ENCODE assay signal across 24 cellular contexts in the genomic region with DNA sequence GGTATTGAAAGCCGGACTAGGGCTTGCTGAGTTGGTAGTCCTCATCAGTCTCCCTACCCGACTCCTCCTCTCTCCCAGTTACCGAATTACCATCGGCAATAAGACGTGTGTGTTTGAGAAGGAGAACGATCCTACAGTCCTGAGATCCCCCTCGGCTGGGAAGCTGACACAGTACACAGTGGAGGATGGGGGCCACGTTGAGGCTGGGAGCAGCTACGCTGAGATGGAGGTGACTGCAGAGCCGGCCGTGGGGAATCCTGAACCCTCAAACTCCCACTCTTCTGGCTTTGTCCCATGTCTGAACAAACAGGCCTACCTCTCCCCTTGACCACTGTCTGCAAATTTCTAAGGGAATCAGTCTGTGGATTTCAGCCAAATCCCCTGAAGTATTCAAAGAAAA.
"Had no signal": no experiment of that assay in that cellular context is flagged by ENCODE, and none has a peak within 500 bp of the region (broad histone marks: within the 10 kb centered on the region; RNA-seq: fewer than 3 reads in every experiment).

No MANE protein-coding gene starts in this region.

- ATAC-seq: effector memory CD8-positive, alpha-beta T cell; psoas muscle had no signal

- H3K27ac ChIP-seq: cardiac muscle cell, coronary artery, parathyroid adenoma, psoas muscle, suprapubic skin, tibial artery had no signal

- H3K27me3 ChIP-seq: cardiac muscle cell, dorsolateral prefrontal cortex, suprapubic skin, tibial artery had no signal

- H3K9ac ChIP-seq: parathyroid adenoma had no signal

- H3K4me1 ChIP-seq: parathyroid adenoma, tibial artery had no signal

- H3K9me3 ChIP-seq: psoas muscle, suprapubic skin, tibial artery had no signal

- H3K4me3 Mint-ChIP-seq: activated CD4-positive, alpha-beta memory T cell treated with anti-CD3 and anti-CD28 coated beads for 36 hours; activated CD4-positive, alpha-beta T cell treated with anti-CD3 and anti-CD28 coated beads, Interleukin-2, amount 10 ng/mL, durations not matched to agents 24 days and 14 days; activated T-helper 1 cell treated with anti-CD3 and anti-CD28 coated beads, Interleukin-12 subunit alpha, Interleukin-12 subunit beta, Interleukin-2, Interleukin-4 antibody, amounts not matched to agents 30 ng/mL and 10 ng/mL and 1 ng/mL, durations not matched to agents 14 hours and 24 hours and 36 hours; effector memory CD8-positive, alpha-beta T cell; mesothelial cell of epicardium; naive B cell; nephron progenitor cell had no signal

- DNase-seq: activated CD4-positive, alpha-beta memory T cell treated with anti-CD3 and anti-CD28 coated beads for 36 hours; activated CD4-positive, alpha-beta T cell treated with anti-CD3 and anti-CD28 coated beads, Interleukin-2, amount 10 ng/mL, durations not matched to agents 24 days and 14 days; activated CD4-positive, CD25-positive, alpha-beta regulatory T cell treated with anti-CD3 and anti-CD28 coated beads, Interleukin-2, amount 50 U/mL, for 72 hours; activated CD8-positive, alpha-beta memory T cell treated with anti-CD3 and anti-CD28 coated beads, Interleukin-2, amount 50 U/mL, for 4 hours; activated gamma-delta T cell; activated naive CD4-positive, alpha-beta T cell treated with anti-CD3 and anti-CD28 coated beads, Interleukin-2, amount 50 U/mL, for 16 hours; activated T-cell treated with anti-CD3 and anti-CD28 coated beads, Interleukin-2, amount 50 U/mL, for 1 hour; dorsolateral prefrontal cortex; effector memory CD8-positive, alpha-beta T cell; foreskin melanocyte; kidney glomerular epithelial cell; naive B cell; nephron progenitor cell; stimulated activated naive CD4-positive, alpha-beta T cell; T-helper 2 cell; tibial artery had no signal

- H3K4me3 ChIP-seq: cardiac muscle cell, coronary artery, dorsolateral prefrontal cortex, psoas muscle, smooth muscle cell, suprapubic skin, tibial artery had no signal

- H3K27me3 Mint-ChIP-seq: activated CD4-positive, alpha-beta memory T cell treated with anti-CD3 and anti-CD28 coated beads for 36 hours; activated CD4-positive, alpha-beta T cell treated with anti-CD3 and anti-CD28 coated beads, Interleukin-2, amount 10 ng/mL, durations not matched to agents 24 days and 14 days; effector memory CD8-positive, alpha-beta T cell; naive B cell had no signal

- H3K9me3 Mint-ChIP-seq: activated CD4-positive, alpha-beta T cell treated with anti-CD3 and anti-CD28 coated beads, Interleukin-2, amount 10 ng/mL, durations not matched to agents 24 days and 14 days; activated T-helper 1 cell treated with anti-CD3 and anti-CD28 coated beads, Interleukin-12 subunit alpha, Interleukin-12 subunit beta, Interleukin-2, Interleukin-4 antibody, amounts not matched to agents 30 ng/mL and 10 ng/mL and 1 ng/mL, durations not matched to agents 14 hours and 24 hours and 36 hours; effector memory CD8-positive, alpha-beta T cell; mesothelial cell of epicardium; nephron progenitor cell had no signal

- H3K4me1 Mint-ChIP-seq: activated CD4-positive, alpha-beta T cell treated with anti-CD3 and anti-CD28 coated beads, Interleukin-2, amount 10 ng/mL, durations not matched to agents 24 days and 14 days; naive B cell; nephron progenitor cell had no signal

- H3K27ac Mint-ChIP-seq: activated CD4-positive, alpha-beta memory T cell treated with anti-CD3 and anti-CD28 coated beads for 36 hours; activated CD4-positive, alpha-beta T cell treated with anti-CD3 and anti-CD28 coated beads, Interleukin-2, amount 10 ng/mL, durations not matched to agents 24 days and 14 days; activated T-helper 1 cell treated with anti-CD3 and anti-CD28 coated beads, Interleukin-12 subunit alpha, Interleukin-12 subunit beta, Interleukin-2, Interleukin-4 antibody, amounts not matched to agents 30 ng/mL and 10 ng/mL and 1 ng/mL, durations not matched to agents 14 hours and 24 hours and 36 hours; effector memory CD8-positive, alpha-beta T cell had no signal
